27 cellular contexts compared by ENCODE assay signal in genomic region chr6:125922322-125922860, GRCh38. TPM values are rescaled to one million over a fixed set of nuclear protein-coding genes. Genes with fewer than 3 reads are reported as not detected.
A peak's percentile ranks its signal among the peaks of the same experiment; 100 is the strongest.
DNase-seq lines count a peak whose midpoint lies in the region; ATAC-seq and TF ChIP-seq lines count a peak whose summit lies in the region.
"Had no signal": no experiment of that assay in that cellular context is flagged by ENCODE, and none has a peak within 500 bp of the region (broad histone marks: within the 10 kb centered on the region; RNA-seq: fewer than 3 reads in every experiment).

No MANE protein-coding gene starts in this region.

- H3K27ac ChIP-seq in RWPE2 (ENCODE audit: poor library complexity, severe bottlenecking) = peak overlapping the region; percentile 64
- peak overlapping the region; percentile 9 to 17 for H3K27ac ChIP-seq in mucosa of rectum (ENCODE audit: low read depth in 2 of 2, low read length in 2 of 2)
- H3K27ac ChIP-seq: gastroesophageal sphincter, right atrium auricular region, testis, vagina had no signal

- no peaks in the 10 kb centered on the region for H3K27me3 Mint-ChIP-seq in activated CD4-positive, alpha-beta T cell treated with anti-CD3 and anti-CD28 coated beads, Interleukin-2, amount 10 ng/mL, durations not matched to agents 7 days and 5 days
- H3K27me3 Mint-ChIP-seq: activated B cell treated with CpG ODN at 0.5 μM for 24 hours; activated CD8-positive, alpha-beta T cell treated with anti-CD3 and anti-CD28 coated beads for 36 hours; B cell; dendritic cell treated with granulocyte-macrophage colony-stimulating factor and Interleukin-4, amounts not matched to agents 40 ng/mL and 50 ng/mL, for 4 days; natural killer cell treated with Interleukin-12 subunit alpha and Interleukin-12 subunit beta and Interleukin-15 and Interleukin-18, amount 100 ng/mL, for 72 hours had no signal

- H3K36me3 Mint-ChIP-seq in activated CD4-positive, alpha-beta T cell treated with anti-CD3 and anti-CD28 coated beads, Interleukin-2, amount 10 ng/mL, durations not matched to agents 7 days and 5 days (ENCODE audit: low read depth) = peaks cover 75% of the 10 kb centered on the region

- H3K4me1 ChIP-seq in RWPE2 (ENCODE audit: insufficient read depth, poor library complexity, severe bottlenecking) (peaks cover 40% of the 10 kb centered on the region), mucosa of rectum (ENCODE audit: control insufficient read depth in 2 of 2, insufficient read depth in 2 of 2, low read length in 2 of 2) (peaks cover 15 to 18% of the 10 kb centered on the region in 2 donors)
- H3K4me1 ChIP-seq: testis had no signal

- no peak overlapping the region for H3K4me3 Mint-ChIP-seq in activated CD4-positive, alpha-beta T cell treated with anti-CD3 and anti-CD28 coated beads, Interleukin-2, amount 10 ng/mL, durations not matched to agents 7 days and 5 days
- H3K4me3 Mint-ChIP-seq: activated B cell treated with CpG ODN at 0.5 μM for 24 hours; activated CD8-positive, alpha-beta T cell treated with anti-CD3 and anti-CD28 coated beads for 36 hours; B cell; dendritic cell treated with granulocyte-macrophage colony-stimulating factor and Interleukin-4, amounts not matched to agents 40 ng/mL and 50 ng/mL, for 4 days; mesothelial cell of epicardium; natural killer cell treated with Interleukin-12 subunit alpha and Interleukin-12 subunit beta and Interleukin-15 and Interleukin-18, amount 100 ng/mL, for 72 hours had no signal

- CTCF ChIA-PET in activated CD4-positive, alpha-beta T cell treated with anti-CD3 and anti-CD28 coated beads, Interleukin-2, amount 10 ng/mL, durations not matched to agents 7 days and 5 days (lab: Charles Lee) = interaction anchor here (1.4 kb wide), 1 partner anchor 21 kb away, joined by 3 read pairs; no protein-coding TSS in a partner anchor

- TF ChIP-seq CTCF in RWPE2 (IDR thresholded peaks at IDR 0.05; ENCODE audit: poor library complexity, severe bottlenecking) = no peak

- no peaks in the 10 kb centered on the region for H3K9me3 ChIP-seq in RWPE2 (ENCODE audit: severe bottlenecking)
- no peaks in the 10 kb centered on the region for H3K9me3 ChIP-seq in mucosa of rectum (ENCODE audit: control insufficient read depth in 2 of 2, low read length in 2 of 2)
- H3K9me3 ChIP-seq: gastroesophageal sphincter, right atrium auricular region, testis, vagina had no signal

- H3K4me3 ChIP-seq in RWPE2 (ENCODE audit: severe bottlenecking) (no peak overlapping the region), mucosa of rectum (ENCODE audit: low read length in 2 of 2) (peak overlapping the region in 1 of 2 donors; percentile 31)
- H3K4me3 ChIP-seq: gastroesophageal sphincter, right atrium auricular region, testis, vagina had no signal

- no peak for DNase-seq in activated CD4-positive, alpha-beta T cell treated with anti-CD3 and anti-CD28 coated beads, Interleukin-2, amount 10 ng/mL, durations not matched to agents 7 days and 5 days
- DNase-seq in activated CD4-positive, alpha-beta T cell treated with anti-CD3 and anti-CD28 coated beads, Interleukin-2, amount 50 U/mL, for 48 hours = no peak
- peak; percentile 95 for DNase-seq in NCI-H2029 (lab: John Stamatoyannopoulos, UW)
- DNase-seq in RWPE2 (ENCODE audit: low spot score) = no peak
- no peak for DNase-seq in NCI-H1417 treated with DMSO at 0.1 percent for 48 hours (lab: John Stamatoyannopoulos, UW)
- DNase-seq in inferior parietal cortex (ENCODE audit: extremely low spot score) = no peak
- DNase-seq: activated B cell treated with CpG ODN at 0.5 μM for 24 hours; activated CD8-positive, alpha-beta T cell treated with anti-CD3 and anti-CD28 coated beads for 36 hours; anterior cingulate cortex; left ventricle myocardium superior; NCI-H1105; NCI-H524; Right ventricle myocardium superior; stimulated activated CD4-positive, alpha-beta T cell treated with anti-CD3 and anti-CD28 coated beads, Interleukin-12 subunit alpha, Interleukin-12 subunit beta, amount 100 ng/mL, for 4 hours; stimulated activated CD4-positive, alpha-beta T cell treated with anti-CD3 and anti-CD28 coated beads, Interleukin-4, amount 100 ng/mL, for 24 hours; stimulated activated naive CD4-positive, alpha-beta T cell; testis had no signal

- peaks cover 80% of the 10 kb centered on the region for H3K36me3 ChIP-seq in RWPE2 (ENCODE audit: low read depth)
- peaks cover 27 to 42% of the 10 kb centered on the region in 2 donors for H3K36me3 ChIP-seq in mucosa of rectum (ENCODE audit: control insufficient read depth in 2 of 2, insufficient read depth in 2 of 2, low read length in 2 of 2)

- POLR2A ChIA-PET in activated CD4-positive, alpha-beta T cell treated with anti-CD3 and anti-CD28 coated beads, Interleukin-2, amount 10 ng/mL, durations not matched to agents 7 days and 5 days (lab: Charles Lee) = interaction anchor here (0.5 kb wide), 1 partner anchor 18 kb away, joined by 4 read pairs; no protein-coding TSS in a partner anchor

- no peak for ATAC-seq in RWPE2 (ENCODE audit: low read depth)
- no peak for ATAC-seq in HG02938 (IDR thresholded peaks at IDR 0.05; ENCODE audit: unreplicated experiment)
- ATAC-seq: activated CD8-positive, alpha-beta T cell treated with anti-CD3 and anti-CD28 coated beads for 36 hours; gastroesophageal sphincter; HCT116; left ventricle myocardium superior; natural killer cell treated with Interleukin-12 subunit alpha and Interleukin-12 subunit beta and Interleukin-15 and Interleukin-18, amount 100 ng/mL, for 72 hours had no signal

- peak overlapping the region; percentile 51 for H3K27ac Mint-ChIP-seq in activated CD4-positive, alpha-beta T cell treated with anti-CD3 and anti-CD28 coated beads, Interleukin-2, amount 10 ng/mL, durations not matched to agents 7 days and 5 days
- H3K27ac Mint-ChIP-seq: activated B cell treated with CpG ODN at 0.5 μM for 24 hours; activated CD8-positive, alpha-beta T cell treated with anti-CD3 and anti-CD28 coated beads for 36 hours; B cell; dendritic cell treated with granulocyte-macrophage colony-stimulating factor and Interleukin-4, amounts not matched to agents 40 ng/mL and 50 ng/mL, for 4 days; mesothelial cell of epicardium had no signal

- H3K4me1 Mint-ChIP-seq in activated CD4-positive, alpha-beta T cell treated with anti-CD3 and anti-CD28 coated beads, Interleukin-2, amount 10 ng/mL, durations not matched to agents 7 days and 5 days = peaks cover 74% of the 10 kb centered on the region

- no peak overlapping the region for H3K9ac ChIP-seq in mucosa of rectum (ENCODE audit: low read depth in 1 of 2, low read length in 2 of 2)

- H3K27me3 ChIP-seq in RWPE2 (ENCODE audit: insufficient read depth, poor library complexity, severe bottlenecking) (no peaks in the 10 kb centered on the region), mucosa of rectum (ENCODE audit: control insufficient read depth in 2 of 2, insufficient read depth in 2 of 2, low read length in 2 of 2) (no peaks in the 10 kb centered on the region)
- H3K27me3 ChIP-seq: gastroesophageal sphincter, right atrium auricular region, testis, vagina had no signal

- no peaks in the 10 kb centered on the region for H3K9me3 Mint-ChIP-seq in activated CD4-positive, alpha-beta T cell treated with anti-CD3 and anti-CD28 coated beads, Interleukin-2, amount 10 ng/mL, durations not matched to agents 7 days and 5 days
- H3K9me3 Mint-ChIP-seq: activated B cell treated with CpG ODN at 0.5 μM for 24 hours; activated CD8-positive, alpha-beta T cell treated with anti-CD3 and anti-CD28 coated beads for 36 hours; dendritic cell treated with granulocyte-macrophage colony-stimulating factor and Interleukin-4, amounts not matched to agents 40 ng/mL and 50 ng/mL, for 4 days; mesothelial cell of epicardium; natural killer cell treated with Interleukin-12 subunit alpha and Interleukin-12 subunit beta and Interleukin-15 and Interleukin-18, amount 100 ng/mL, for 72 hours had no signal

RNA-seq across cellular contexts. Expression of gene HINT3, which starts 34.2 kb away (rescaled TPM):
- total RNA-seq in activated CD4-positive, alpha-beta T cell treated with anti-CD3 and anti-CD28 coated beads, Interleukin-2, amount 10 ng/mL, durations not matched to agents 7 days and 5 days = 1 to 10 TPM; 7.5 to 8.3 TPM
